Comparison of ENCODE assay signal across 1 cellular context in the genomic region with DNA sequence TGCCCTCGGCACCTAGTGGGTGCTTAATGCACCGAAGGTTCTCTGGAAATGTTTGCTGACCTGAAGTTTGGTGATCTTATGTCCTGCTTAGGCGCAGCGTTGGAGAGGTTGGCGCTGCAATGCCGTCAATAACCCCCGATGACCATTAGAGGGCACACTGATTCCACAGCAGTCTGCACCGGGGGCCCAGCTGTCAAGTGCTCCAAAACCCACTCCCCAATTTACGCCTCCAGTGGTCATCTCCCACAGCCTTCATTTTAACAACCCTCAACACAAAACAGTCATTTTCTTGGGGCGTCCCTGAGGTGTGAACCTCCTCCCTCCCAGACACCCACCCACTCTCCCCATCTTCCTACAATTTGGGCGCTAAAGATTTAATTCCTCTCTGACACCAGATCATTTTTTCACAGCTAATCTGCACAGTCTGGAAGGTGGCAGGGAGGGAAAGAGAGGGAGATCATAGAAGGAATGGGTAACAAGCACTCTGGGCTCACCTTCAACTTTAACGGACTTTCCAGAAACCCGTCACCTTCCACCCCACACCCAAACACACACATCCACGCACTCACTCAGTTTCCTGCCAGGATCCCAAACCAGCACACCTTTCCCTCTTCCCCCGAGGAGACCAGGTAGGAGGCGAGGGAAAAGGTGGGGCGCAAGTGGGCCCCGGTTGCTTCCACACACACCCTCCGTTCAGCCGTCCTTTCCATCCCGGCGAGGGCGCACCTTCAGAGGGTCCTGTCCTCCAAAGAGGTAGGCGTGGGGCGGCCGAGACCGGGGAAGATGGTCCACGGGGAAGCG.
A peak's percentile ranks its signal among the peaks of the same experiment; 100 is the strongest.
TF ChIP-seq lines count a peak whose summit lies in the region.

No MANE protein-coding gene starts in this region.

TF ChIP-seq in HEK293, 187 proteins besides CTCF, POLR2A, EP300 and RAD21 (continued from another document):
- TF ChIP-seq, protein P1, sequence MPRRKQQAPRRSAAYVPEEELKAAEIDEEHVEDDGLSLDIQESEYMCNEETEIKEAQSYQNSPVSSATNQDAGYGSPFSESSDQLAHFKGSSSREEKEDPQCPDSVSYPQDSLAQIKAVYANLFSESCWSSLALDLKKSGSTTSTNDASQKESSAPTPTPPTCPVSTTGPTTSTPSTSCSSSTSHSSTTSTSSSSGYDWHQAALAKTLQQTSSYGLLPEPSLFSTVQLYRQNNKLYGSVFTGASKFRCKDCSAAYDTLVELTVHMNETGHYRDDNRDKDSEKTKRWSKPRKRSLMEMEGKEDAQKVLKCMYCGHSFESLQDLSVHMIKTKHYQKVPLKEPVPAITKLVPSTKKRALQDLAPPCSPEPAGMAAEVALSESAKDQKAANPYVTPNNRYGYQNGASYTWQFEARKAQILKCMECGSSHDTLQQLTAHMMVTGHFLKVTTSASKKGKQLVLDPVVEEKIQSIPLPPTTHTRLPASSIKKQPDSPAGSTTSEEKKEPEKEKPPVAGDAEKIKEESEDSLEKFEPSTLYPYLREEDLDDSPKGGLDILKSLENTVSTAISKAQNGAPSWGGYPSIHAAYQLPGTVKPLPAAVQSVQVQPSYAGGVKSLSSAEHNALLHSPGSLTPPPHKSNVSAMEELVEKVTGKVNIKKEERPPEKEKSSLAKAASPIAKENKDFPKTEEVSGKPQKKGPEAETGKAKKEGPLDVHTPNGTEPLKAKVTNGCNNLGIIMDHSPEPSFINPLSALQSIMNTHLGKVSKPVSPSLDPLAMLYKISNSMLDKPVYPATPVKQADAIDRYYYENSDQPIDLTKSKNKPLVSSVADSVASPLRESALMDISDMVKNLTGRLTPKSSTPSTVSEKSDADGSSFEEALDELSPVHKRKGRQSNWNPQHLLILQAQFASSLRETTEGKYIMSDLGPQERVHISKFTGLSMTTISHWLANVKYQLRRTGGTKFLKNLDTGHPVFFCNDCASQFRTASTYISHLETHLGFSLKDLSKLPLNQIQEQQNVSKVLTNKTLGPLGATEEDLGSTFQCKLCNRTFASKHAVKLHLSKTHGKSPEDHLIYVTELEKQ (tag by site-specific recombination; IDR thresholded peaks at IDR 0.05; ENCODE audit: borderline replicate concordance) = 0 out of 2 replicates have a peak, but pooled peaks have one; percentile 10
- TF ChIP-seq ZSCAN16 (tag by site-specific recombination; IDR thresholded peaks at IDR 0.05) (peak; percentile 63), WT1 (tag by site-specific recombination; IDR thresholded peaks at IDR 0.05) (0 out of 2 replicates have a peak, but pooled peaks have one; percentile 49), ZNF266 (tag by site-specific recombination; IDR thresholded peaks at IDR 0.05; ENCODE audit: low read depth) (no peak), ZBTB7A (tag by site-specific recombination; IDR thresholded peaks at IDR 0.05; ENCODE audit: low read depth) (peak; percentile 96), SP7 (tag by site-specific recombination; IDR thresholded peaks at IDR 0.05) (peak; percentile 31; the same call in 1 of the 2 replicates), ZFHX2 (tag by site-specific recombination; conservative IDR thresholded peaks at IDR 0.05) (peak; percentile 92), TCF7L2 (IDR thresholded peaks at IDR 0.05; ENCODE audit: borderline replicate concordance, low read depth, low read length) (no peak), ZBTB21 (tag by site-specific recombination; IDR thresholded peaks at IDR 0.05) (0 out of 2 replicates have a peak, but pooled peaks have one; percentile 11), ZNF366 (tag by site-specific recombination; conservative IDR thresholded peaks at IDR 0.05) (peak; percentile 27; the same call in 1 of the 2 replicates), ZNF610 (tag by site-specific recombination; IDR thresholded peaks at IDR 0.05; ENCODE audit: borderline replicate concordance) (0 out of 2 replicates have a peak, but pooled peaks have one; percentile 33), EGR2 (tag by site-specific recombination; IDR thresholded peaks at IDR 0.05; ENCODE audit: low read depth) (peak; percentile 81), ZSCAN23 (tag by site-specific recombination; IDR thresholded peaks at IDR 0.05) (peak; percentile 64; the same call in 1 of the 2 replicates), ZNF600 (tag by site-specific recombination; IDR thresholded peaks at IDR 0.05) (peak; percentile 85), ZNF23 (tag by site-specific recombination; IDR thresholded peaks at IDR 0.05; ENCODE audit: borderline replicate concordance) (no peak), ZNF654 (tag by site-specific recombination; IDR thresholded peaks at IDR 0.05; ENCODE audit: low read depth) (peak; percentile 96), ZNF76 (tag by site-specific recombination; IDR thresholded peaks at IDR 0.05; ENCODE audit: borderline replicate concordance, low read depth) (0 out of 2 replicates have a peak, but pooled peaks have one; percentile 14), ZNF2 (tag by site-specific recombination; IDR thresholded peaks at IDR 0.05) (peak; percentile 81), ZNF184 (tag by site-specific recombination; IDR thresholded peaks at IDR 0.05) (no peak), ZBTB17 (tag by site-specific recombination; IDR thresholded peaks at IDR 0.05) (peak; percentile 73), GFI1B (tag by site-specific recombination; IDR thresholded peaks at IDR 0.05) (0 out of 2 replicates have a peak, but pooled peaks have one; percentile 21)
- TF ChIP-seq, protein P2, sequence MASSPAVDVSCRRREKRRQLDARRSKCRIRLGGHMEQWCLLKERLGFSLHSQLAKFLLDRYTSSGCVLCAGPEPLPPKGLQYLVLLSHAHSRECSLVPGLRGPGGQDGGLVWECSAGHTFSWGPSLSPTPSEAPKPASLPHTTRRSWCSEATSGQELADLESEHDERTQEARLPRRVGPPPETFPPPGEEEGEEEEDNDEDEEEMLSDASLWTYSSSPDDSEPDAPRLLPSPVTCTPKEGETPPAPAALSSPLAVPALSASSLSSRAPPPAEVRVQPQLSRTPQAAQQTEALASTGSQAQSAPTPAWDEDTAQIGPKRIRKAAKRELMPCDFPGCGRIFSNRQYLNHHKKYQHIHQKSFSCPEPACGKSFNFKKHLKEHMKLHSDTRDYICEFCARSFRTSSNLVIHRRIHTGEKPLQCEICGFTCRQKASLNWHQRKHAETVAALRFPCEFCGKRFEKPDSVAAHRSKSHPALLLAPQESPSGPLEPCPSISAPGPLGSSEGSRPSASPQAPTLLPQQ (tag by site-specific recombination; IDR thresholded peaks at IDR 0.05) = peak; percentile 75
- TF ChIP-seq, protein P3, sequence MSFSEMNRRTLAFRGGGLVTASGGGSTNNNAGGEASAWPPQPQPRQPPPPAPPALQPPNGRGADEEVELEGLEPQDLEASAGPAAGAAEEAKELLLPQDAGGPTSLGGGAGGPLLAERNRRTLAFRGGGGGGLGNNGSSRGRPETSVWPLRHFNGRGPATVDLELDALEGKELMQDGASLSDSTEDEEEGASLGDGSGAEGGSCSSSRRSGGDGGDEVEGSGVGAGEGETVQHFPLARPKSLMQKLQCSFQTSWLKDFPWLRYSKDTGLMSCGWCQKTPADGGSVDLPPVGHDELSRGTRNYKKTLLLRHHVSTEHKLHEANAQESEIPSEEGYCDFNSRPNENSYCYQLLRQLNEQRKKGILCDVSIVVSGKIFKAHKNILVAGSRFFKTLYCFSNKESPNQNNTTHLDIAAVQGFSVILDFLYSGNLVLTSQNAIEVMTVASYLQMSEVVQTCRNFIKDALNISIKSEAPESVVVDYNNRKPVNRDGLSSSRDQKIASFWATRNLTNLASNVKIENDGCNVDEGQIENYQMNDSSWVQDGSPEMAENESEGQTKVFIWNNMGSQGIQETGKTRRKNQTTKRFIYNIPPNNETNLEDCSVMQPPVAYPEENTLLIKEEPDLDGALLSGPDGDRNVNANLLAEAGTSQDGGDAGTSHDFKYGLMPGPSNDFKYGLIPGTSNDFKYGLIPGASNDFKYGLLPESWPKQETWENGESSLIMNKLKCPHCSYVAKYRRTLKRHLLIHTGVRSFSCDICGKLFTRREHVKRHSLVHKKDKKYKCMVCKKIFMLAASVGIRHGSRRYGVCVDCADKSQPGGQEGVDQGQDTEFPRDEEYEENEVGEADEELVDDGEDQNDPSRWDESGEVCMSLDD (tag by site-specific recombination; IDR thresholded peaks at IDR 0.05) = peak; percentile 38; the same call in 1 of the 2 replicates
- TF ChIP-seq, protein P4, sequence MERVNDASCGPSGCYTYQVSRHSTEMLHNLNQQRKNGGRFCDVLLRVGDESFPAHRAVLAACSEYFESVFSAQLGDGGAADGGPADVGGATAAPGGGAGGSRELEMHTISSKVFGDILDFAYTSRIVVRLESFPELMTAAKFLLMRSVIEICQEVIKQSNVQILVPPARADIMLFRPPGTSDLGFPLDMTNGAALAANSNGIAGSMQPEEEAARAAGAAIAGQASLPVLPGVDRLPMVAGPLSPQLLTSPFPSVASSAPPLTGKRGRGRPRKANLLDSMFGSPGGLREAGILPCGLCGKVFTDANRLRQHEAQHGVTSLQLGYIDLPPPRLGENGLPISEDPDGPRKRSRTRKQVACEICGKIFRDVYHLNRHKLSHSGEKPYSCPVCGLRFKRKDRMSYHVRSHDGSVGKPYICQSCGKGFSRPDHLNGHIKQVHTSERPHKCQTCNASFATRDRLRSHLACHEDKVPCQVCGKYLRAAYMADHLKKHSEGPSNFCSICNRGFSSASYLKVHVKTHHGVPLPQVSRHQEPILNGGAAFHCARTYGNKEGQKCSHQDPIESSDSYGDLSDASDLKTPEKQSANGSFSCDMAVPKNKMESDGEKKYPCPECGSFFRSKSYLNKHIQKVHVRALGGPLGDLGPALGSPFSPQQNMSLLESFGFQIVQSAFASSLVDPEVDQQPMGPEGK (tag by site-specific recombination; IDR thresholded peaks at IDR 0.05) = peak; percentile 97
- TF ChIP-seq, protein P5, sequence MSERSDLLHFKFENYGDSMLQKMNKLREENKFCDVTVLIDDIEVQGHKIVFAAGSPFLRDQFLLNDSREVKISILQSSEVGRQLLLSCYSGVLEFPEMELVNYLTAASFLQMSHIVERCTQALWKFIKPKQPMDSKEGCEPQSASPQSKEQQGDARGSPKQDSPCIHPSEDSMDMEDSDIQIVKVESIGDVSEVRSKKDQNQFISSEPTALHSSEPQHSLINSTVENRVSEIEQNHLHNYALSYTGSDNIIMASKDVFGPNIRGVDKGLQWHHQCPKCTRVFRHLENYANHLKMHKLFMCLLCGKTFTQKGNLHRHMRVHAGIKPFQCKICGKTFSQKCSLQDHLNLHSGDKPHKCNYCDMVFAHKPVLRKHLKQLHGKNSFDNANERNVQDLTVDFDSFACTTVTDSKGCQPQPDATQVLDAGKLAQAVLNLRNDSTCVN (tag by site-specific recombination; optimal IDR thresholded peaks at IDR 0.05) = no peak
- TF ChIP-seq, protein P6, sequence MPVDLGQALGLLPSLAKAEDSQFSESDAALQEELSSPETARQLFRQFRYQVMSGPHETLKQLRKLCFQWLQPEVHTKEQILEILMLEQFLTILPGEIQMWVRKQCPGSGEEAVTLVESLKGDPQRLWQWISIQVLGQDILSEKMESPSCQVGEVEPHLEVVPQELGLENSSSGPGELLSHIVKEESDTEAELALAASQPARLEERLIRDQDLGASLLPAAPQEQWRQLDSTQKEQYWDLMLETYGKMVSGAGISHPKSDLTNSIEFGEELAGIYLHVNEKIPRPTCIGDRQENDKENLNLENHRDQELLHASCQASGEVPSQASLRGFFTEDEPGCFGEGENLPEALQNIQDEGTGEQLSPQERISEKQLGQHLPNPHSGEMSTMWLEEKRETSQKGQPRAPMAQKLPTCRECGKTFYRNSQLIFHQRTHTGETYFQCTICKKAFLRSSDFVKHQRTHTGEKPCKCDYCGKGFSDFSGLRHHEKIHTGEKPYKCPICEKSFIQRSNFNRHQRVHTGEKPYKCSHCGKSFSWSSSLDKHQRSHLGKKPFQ (tag by site-specific recombination; IDR thresholded peaks at IDR 0.05) = peak; percentile 25; the same call in 1 of the 2 replicates
- TF ChIP-seq, protein P7, sequence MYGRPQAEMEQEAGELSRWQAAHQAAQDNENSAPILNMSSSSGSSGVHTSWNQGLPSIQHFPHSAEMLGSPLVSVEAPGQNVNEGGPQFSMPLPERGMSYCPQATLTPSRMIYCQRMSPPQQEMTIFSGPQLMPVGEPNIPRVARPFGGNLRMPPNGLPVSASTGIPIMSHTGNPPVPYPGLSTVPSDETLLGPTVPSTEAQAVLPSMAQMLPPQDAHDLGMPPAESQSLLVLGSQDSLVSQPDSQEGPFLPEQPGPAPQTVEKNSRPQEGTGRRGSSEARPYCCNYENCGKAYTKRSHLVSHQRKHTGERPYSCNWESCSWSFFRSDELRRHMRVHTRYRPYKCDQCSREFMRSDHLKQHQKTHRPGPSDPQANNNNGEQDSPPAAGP (tag by site-specific recombination; IDR thresholded peaks at IDR 0.05) = no peak
